1 cellular context compared by ENCODE assay signal in the genomic region with DNA sequence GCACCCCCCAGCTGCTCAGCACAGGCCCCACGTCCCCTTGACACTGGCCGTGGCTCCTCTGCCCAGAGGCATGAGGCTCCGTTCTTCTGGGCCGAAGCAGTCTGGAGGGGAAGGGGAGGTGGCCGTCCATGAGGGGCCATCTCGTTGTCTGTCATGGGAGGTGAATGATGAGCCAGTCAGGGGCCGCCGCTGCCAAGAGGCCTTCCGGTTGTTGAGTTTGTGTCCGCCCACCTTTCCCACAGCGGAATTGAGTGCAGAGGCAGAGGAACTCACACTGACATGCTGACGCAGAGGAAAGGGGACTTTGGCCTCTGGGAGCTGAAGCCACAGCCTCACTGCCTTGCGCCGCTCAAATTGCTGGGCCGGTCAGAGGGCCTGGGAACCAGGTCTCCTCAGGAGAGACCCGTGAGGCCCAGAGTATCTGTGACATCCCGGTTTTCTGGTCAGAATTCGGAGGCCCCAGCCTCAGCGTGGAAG.
A peak's percentile ranks its signal among the peaks of the same experiment; 100 is the strongest.
TF ChIP-seq lines count a peak whose summit lies in the region.

No MANE protein-coding gene starts in this region.

TF ChIP-seq in HepG2, 621 proteins besides CTCF, POLR2A, EP300 and RAD21 (continued from another document):
- TF ChIP-seq, protein P1, sequence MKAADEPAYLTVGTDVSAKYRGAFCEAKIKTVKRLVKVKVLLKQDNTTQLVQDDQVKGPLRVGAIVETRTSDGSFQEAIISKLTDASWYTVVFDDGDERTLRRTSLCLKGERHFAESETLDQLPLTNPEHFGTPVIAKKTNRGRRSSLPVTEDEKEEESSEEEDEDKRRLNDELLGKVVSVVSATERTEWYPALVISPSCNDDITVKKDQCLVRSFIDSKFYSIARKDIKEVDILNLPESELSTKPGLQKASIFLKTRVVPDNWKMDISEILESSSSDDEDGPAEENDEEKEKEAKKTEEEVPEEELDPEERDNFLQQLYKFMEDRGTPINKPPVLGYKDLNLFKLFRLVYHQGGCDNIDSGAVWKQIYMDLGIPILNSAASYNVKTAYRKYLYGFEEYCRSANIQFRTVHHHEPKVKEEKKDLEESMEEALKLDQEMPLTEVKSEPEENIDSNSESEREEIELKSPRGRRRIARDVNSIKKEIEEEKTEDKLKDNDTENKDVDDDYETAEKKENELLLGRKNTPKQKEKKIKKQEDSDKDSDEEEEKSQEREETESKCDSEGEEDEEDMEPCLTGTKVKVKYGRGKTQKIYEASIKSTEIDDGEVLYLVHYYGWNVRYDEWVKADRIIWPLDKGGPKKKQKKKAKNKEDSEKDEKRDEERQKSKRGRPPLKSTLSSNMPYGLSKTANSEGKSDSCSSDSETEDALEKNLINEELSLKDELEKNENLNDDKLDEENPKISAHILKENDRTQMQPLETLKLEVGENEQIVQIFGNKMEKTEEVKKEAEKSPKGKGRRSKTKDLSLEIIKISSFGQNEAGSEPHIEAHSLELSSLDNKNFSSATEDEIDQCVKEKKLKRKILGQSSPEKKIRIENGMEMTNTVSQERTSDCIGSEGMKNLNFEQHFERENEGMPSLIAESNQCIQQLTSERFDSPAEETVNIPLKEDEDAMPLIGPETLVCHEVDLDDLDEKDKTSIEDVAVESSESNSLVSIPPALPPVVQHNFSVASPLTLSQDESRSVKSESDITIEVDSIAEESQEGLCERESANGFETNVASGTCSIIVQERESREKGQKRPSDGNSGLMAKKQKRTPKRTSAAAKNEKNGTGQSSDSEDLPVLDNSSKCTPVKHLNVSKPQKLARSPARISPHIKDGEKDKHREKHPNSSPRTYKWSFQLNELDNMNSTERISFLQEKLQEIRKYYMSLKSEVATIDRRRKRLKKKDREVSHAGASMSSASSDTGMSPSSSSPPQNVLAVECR (CRISPR knock-in tag; IDR thresholded peaks at IDR 0.05; ENCODE audit: borderline replicate concordance): peak; percentile 51; the same call in 1 of the 2 replicates
- TF ChIP-seq ZNF138 (CRISPR knock-in tag; IDR thresholded peaks at IDR 0.05; ENCODE audit: low read depth): 0 out of 2 replicates have a peak, but pooled peaks have one; percentile 38
- 0 out of 2 replicates have a peak, but pooled peaks have one; percentile 25 for TF ChIP-seq SOX5 (CRISPR knock-in tag; IDR thresholded peaks at IDR 0.05; ENCODE audit: borderline replicate concordance)
- 0 out of 2 replicates have a peak, but pooled peaks have one; percentile 55 for TF ChIP-seq ZNF709 (CRISPR knock-in tag; IDR thresholded peaks at IDR 0.05)
- no peak for TF ChIP-seq RFXANK (CRISPR knock-in tag; IDR thresholded peaks at IDR 0.05)
- 0 out of 2 replicates have a peak, but pooled peaks have one; percentile 38 for TF ChIP-seq TP53 (CRISPR knock-in tag; conservative IDR thresholded peaks at IDR 0.05)
- 0 out of 2 replicates have a peak, but pooled peaks have one; percentile 10 for TF ChIP-seq CEBPG (CRISPR knock-in tag; IDR thresholded peaks at IDR 0.05)
- TF ChIP-seq CENPT (CRISPR knock-in tag; IDR thresholded peaks at IDR 0.05; ENCODE audit: low read depth): no peak
- TF ChIP-seq ZSCAN22 (CRISPR knock-in tag; IDR thresholded peaks at IDR 0.05): no peak
- TF ChIP-seq TAF1 (CRISPR knock-in tag; IDR thresholded peaks at IDR 0.05): peak; percentile 52
- TF ChIP-seq, protein P2, sequence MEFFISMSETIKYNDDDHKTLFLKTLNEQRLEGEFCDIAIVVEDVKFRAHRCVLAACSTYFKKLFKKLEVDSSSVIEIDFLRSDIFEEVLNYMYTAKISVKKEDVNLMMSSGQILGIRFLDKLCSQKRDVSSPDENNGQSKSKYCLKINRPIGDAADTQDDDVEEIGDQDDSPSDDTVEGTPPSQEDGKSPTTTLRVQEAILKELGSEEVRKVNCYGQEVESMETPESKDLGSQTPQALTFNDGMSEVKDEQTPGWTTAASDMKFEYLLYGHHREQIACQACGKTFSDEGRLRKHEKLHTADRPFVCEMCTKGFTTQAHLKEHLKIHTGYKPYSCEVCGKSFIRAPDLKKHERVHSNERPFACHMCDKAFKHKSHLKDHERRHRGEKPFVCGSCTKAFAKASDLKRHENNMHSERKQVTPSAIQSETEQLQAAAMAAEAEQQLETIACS (CRISPR knock-in tag; IDR thresholded peaks at IDR 0.05): no peak
- TF ChIP-seq NFYB (CRISPR knock-in tag; IDR thresholded peaks at IDR 0.05): peak; percentile 74
- TF ChIP-seq ZNF432 (CRISPR knock-in tag; IDR thresholded peaks at IDR 0.05; ENCODE audit: borderline replicate concordance): no peak
- no peak for TF ChIP-seq NPAS2 (CRISPR knock-in tag; IDR thresholded peaks at IDR 0.05; ENCODE audit: borderline replicate concordance)
- TF ChIP-seq, protein P3, sequence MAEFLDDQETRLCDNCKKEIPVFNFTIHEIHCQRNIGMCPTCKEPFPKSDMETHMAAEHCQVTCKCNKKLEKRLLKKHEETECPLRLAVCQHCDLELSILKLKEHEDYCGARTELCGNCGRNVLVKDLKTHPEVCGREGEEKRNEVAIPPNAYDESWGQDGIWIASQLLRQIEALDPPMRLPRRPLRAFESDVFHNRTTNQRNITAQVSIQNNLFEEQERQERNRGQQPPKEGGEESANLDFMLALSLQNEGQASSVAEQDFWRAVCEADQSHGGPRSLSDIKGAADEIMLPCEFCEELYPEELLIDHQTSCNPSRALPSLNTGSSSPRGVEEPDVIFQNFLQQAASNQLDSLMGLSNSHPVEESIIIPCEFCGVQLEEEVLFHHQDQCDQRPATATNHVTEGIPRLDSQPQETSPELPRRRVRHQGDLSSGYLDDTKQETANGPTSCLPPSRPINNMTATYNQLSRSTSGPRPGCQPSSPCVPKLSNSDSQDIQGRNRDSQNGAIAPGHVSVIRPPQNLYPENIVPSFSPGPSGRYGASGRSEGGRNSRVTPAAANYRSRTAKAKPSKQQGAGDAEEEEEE (CRISPR knock-in tag; IDR thresholded peaks at IDR 0.05; ENCODE audit: borderline replicate concordance): peak; percentile 50; the same call in 1 of the 2 replicates
- TF ChIP-seq, protein P4, sequence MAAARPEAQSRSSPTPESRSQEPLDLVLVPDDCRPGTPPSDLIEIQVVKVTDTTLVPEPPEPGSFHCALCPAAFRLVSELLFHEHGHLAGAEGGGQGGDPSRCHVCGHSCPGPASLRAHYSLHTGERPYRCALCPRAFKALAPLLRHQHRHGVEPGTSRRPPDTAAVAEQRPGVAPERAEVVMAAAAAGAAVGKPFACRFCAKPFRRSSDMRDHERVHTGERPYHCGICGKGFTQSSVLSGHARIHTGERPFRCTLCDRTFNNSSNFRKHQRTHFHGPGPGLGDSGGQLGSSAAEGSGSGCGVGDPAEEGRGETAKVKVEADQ (CRISPR knock-in tag; IDR thresholded peaks at IDR 0.05; ENCODE audit: borderline replicate concordance): peak; percentile 71; the same call in 1 of the 2 replicates
- peak; percentile 50; the same call in 1 of the 2 replicates for TF ChIP-seq EED (CRISPR knock-in tag; IDR thresholded peaks at IDR 0.05)
- TF ChIP-seq SP5 (CRISPR knock-in tag; IDR thresholded peaks at IDR 0.05; ENCODE audit: borderline replicate concordance, low read depth): peak; percentile 50
- TF ChIP-seq, protein P5, sequence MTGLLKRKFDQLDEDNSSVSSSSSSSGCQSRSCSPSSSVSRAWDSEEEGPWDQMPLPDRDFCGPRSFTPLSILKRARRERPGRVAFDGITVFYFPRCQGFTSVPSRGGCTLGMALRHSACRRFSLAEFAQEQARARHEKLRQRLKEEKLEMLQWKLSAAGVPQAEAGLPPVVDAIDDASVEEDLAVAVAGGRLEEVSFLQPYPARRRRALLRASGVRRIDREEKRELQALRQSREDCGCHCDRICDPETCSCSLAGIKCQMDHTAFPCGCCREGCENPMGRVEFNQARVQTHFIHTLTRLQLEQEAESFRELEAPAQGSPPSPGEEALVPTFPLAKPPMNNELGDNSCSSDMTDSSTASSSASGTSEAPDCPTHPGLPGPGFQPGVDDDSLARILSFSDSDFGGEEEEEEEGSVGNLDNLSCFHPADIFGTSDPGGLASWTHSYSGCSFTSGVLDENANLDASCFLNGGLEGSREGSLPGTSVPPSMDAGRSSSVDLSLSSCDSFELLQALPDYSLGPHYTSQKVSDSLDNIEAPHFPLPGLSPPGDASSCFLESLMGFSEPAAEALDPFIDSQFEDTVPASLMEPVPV (CRISPR knock-in tag; IDR thresholded peaks at IDR 0.05): peak; percentile 63; the same call in 1 of the 2 replicates
- TF ChIP-seq HNRNPH1 (optimal IDR thresholded peaks at IDR 0.05; ENCODE audit: low read depth, low read length): no peak
- TF ChIP-seq, protein P6, sequence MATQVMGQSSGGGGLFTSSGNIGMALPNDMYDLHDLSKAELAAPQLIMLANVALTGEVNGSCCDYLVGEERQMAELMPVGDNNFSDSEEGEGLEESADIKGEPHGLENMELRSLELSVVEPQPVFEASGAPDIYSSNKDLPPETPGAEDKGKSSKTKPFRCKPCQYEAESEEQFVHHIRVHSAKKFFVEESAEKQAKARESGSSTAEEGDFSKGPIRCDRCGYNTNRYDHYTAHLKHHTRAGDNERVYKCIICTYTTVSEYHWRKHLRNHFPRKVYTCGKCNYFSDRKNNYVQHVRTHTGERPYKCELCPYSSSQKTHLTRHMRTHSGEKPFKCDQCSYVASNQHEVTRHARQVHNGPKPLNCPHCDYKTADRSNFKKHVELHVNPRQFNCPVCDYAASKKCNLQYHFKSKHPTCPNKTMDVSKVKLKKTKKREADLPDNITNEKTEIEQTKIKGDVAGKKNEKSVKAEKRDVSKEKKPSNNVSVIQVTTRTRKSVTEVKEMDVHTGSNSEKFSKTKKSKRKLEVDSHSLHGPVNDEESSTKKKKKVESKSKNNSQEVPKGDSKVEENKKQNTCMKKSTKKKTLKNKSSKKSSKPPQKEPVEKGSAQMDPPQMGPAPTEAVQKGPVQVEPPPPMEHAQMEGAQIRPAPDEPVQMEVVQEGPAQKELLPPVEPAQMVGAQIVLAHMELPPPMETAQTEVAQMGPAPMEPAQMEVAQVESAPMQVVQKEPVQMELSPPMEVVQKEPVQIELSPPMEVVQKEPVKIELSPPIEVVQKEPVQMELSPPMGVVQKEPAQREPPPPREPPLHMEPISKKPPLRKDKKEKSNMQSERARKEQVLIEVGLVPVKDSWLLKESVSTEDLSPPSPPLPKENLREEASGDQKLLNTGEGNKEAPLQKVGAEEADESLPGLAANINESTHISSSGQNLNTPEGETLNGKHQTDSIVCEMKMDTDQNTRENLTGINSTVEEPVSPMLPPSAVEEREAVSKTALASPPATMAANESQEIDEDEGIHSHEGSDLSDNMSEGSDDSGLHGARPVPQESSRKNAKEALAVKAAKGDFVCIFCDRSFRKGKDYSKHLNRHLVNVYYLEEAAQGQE (IDR thresholded peaks at IDR 0.05; ENCODE audit: borderline replicate concordance in 1 of 2, low read depth in 1 of 2, low read length in 2 of 2): 0 out of 4 replicates have a peak, but pooled peaks of 1 of the 2 experiments have one; percentile 54
- TF ChIP-seq ELF3 (CRISPR knock-in tag; IDR thresholded peaks at IDR 0.05): peak; percentile 60; the same call in 1 of the 2 replicates
- TF ChIP-seq ZSCAN30 (CRISPR knock-in tag; IDR thresholded peaks at IDR 0.05): no peak
TF ChIP-seq in HepG2: peak in this region for 194.
